ENCODE assay signal across 2 cellular contexts in genomic region chr1:86989690-86990089, GRCh38.
DNase-seq lines count a peak whose midpoint lies in the region; ATAC-seq, FAIRE-seq and TF ChIP-seq lines count a peak whose summit lies in the region.
"Not testable (repeated sequence)": the region's sequence is repeated elsewhere in the genome, so short reads cannot be mapped to it uniquely, and the experiment has no call there.

No MANE protein-coding gene starts in this region.

- CTCF ChIA-PET in HEK293 (lab: Yijun Ruan, JAX), result interaction anchor here (1.0 kb wide), 1 partner anchor 11 kb away, joined by 3 read pairs; no protein-coding TSS in a partner anchor
- CTCF ChIA-PET in K562 (lab: Yijun Ruan, JAX; ENCODE audit: low intra/inter-chr PET ratio), result not testable (repeated sequence)

- H3K9me3 ChIP-seq in HEK293 (ENCODE audit: control insufficient read depth, insufficient read depth, low read depth, low read length); K562 (replicated peaks; ENCODE audit: control insufficient read depth, insufficient read depth, low read depth, low read length): not testable (repeated sequence)

- ATAC-seq in K562, result not testable (repeated sequence)

- not testable (repeated sequence) for H3K4me3 ChIP-seq in HEK293 (ENCODE audit: low read depth, low read length); K562

- TF ChIP-seq EP300 in K562 (IDR thresholded peaks at IDR 0.05; ENCODE audit: low read length), result not testable (repeated sequence)

- WGBS in K562 (ENCODE audit: insufficient coverage, low coverage, missing lambda C conversion rate), result 46% methylated on average over 3 of the region's 3 CpGs

- not testable (repeated sequence) for H3K9ac ChIP-seq in K562 (ENCODE audit: insufficient read depth in 1 of 2, low read depth in 2 of 2, low read length in 2 of 2)

- not testable (repeated sequence) for BruUV-seq in K562 (replicated peaks; lab: Mats Ljungman, UMichigan)

- FAIRE-seq in K562 (lab: Jason Lieb, UNC), result not testable (repeated sequence)

- peaks cover 56% of the 10 kb centered on the region for H3K79me2 ChIP-seq in K562 (ENCODE audit: control insufficient read depth, insufficient read depth, low read length)

- not testable (repeated sequence) for H3K27me3 ChIP-seq in K562 (ENCODE audit: control insufficient read depth in 2 of 2, insufficient read depth in 2 of 2, low read length in 2 of 2)

- intact Hi-C loops in K562 (cut with micrococcal nuclease), result not testable (repeated sequence)

- in situ Hi-C loops in K562 (cut with MboI), result not testable (repeated sequence)

- H4K20me1 ChIP-seq in K562 (replicated peaks; ENCODE audit: control insufficient read depth, insufficient read depth, low read length), result not testable (repeated sequence)

- H3K27ac ChIP-seq in HEK293 (ENCODE audit: extremely low read depth, low read depth, low read length); K562 (ENCODE audit: extremely low read depth, low read depth, low read length): not testable (repeated sequence)

- H3K9me1 ChIP-seq in K562 (ENCODE audit: control insufficient read depth, insufficient read depth, low read length), result not testable (repeated sequence)

- POLR2A ChIA-PET in HEK293 (lab: Yijun Ruan, JAX), result not testable (repeated sequence)
- POLR2A ChIA-PET in K562 (lab: Yijun Ruan, JAX), result interaction anchor here (1.2 to 1.9 kb wide), 2 partner anchors 11 to 16 kb away, joined by 3 to 5 read pairs; no protein-coding TSS in a partner anchor

- not testable (repeated sequence) for H2AFZ ChIP-seq in K562 (ENCODE audit: low read depth, low read length)

- not testable (repeated sequence) for DNase-seq in K562 (ENCODE audit: extremely low read depth in 1 of 4, low spot score in 3 of 4)

- TF ChIP-seq RAD21 in K562 (CRISPR knock-in tag; conservative IDR thresholded peaks at IDR 0.05 in 1 of 2, IDR thresholded peaks at IDR 0.05 in 1 of 2), result not testable (repeated sequence)

- not testable (repeated sequence) for TF ChIP-seq CTCF in HEK293 (tag by site-specific recombination; IDR thresholded peaks at IDR 0.05); K562 (IDR thresholded peaks at IDR 0.05 in 2 of 3, conservative IDR thresholded peaks at IDR 0.05 in 1 of 3; ENCODE audit: insufficient read depth in 2 of 3, low read depth in 1 of 3, low read length in 3 of 3)

- H3K4me2 ChIP-seq in K562 (ENCODE audit: insufficient read depth, low read length), result not testable (repeated sequence)

- peaks cover 21% of the 10 kb centered on the region for H3K4me1 ChIP-seq in HEK293 (ENCODE audit: control insufficient read depth, insufficient read depth, low read length)
- peaks cover 10 to 43% of the 10 kb centered on the region in 2 experiments; a peak in 4 of 5 replicates for H3K4me1 ChIP-seq in K562 (replicated peaks in 1 of 2; ENCODE audit: control insufficient read depth in 2 of 2, insufficient read depth in 2 of 2, low read length in 2 of 2)

- not testable (repeated sequence) for H3K36me3 ChIP-seq in HEK293 (ENCODE audit: control insufficient read depth in 2 of 2, insufficient read depth in 1 of 2, low read length in 2 of 2); K562 (ENCODE audit: control insufficient read depth, insufficient read depth, low read length)

- not testable (repeated sequence) for TF ChIP-seq POLR2A in K562 (conservative IDR thresholded peaks at IDR 0.05)

TF ChIP-seq in HEK293, 187 proteins besides CTCF, POLR2A, EP300 and RAD21:
- TF ChIP-seq ZNF146 (tag by site-specific recombination; IDR thresholded peaks at IDR 0.05), result peak; percentile 94

TF ChIP-seq in K562, 482 proteins besides CTCF, POLR2A, EP300 and RAD21:
- TF ChIP-seq ZNF146 (CRISPR knock-in tag; IDR thresholded peaks at IDR 0.05; ENCODE audit: unreplicated experiment), result peak; percentile 76
- peak; percentile 16; the same call in 1 of the 2 replicates for TF ChIP-seq BCOR (IDR thresholded peaks at IDR 0.05)
